In genomic region chr2:130352229-130352628, GRCh38 we compare ENCODE assay signal across 19 cellular contexts. TPM values are rescaled to one million over a fixed set of nuclear protein-coding genes. Genes with fewer than 3 reads are reported as not detected.
DNase-seq lines count a peak whose midpoint lies in the region; ATAC-seq and TF ChIP-seq lines count a peak whose summit lies in the region.
"Had no signal": no experiment of that assay in that cellular context is flagged by ENCODE, and none has a peak within 500 bp of the region (broad histone marks: within the 10 kb centered on the region; RNA-seq: fewer than 3 reads in every experiment).

No MANE protein-coding gene starts in this region.

- H3K27ac ChIP-seq in left ventricle myocardium inferior (replicated peaks) (peak overlapping the region; percentile 59), RWPE1 (peak overlapping the region; percentile 16; the same call in 1 of the 2 replicates), iPS-20b (ENCODE audit: low read length) (no peak overlapping the region), thyroid gland (no peak overlapping the region), stomach (peak overlapping the region in 1 of 5 donors; percentile 20)
- H3K27ac ChIP-seq: SJCRH30, upper lobe of right lung had no signal

- no peak for TF ChIP-seq POLR2A in thyroid gland (IDR thresholded peaks at IDR 0.05)
- TF ChIP-seq POLR2A in stomach (IDR thresholded peaks at IDR 0.05) = no peak

- peaks cover 20% of the 10 kb centered on the region for H3K36me3 ChIP-seq in left ventricle myocardium inferior
- peaks cover 15% of the 10 kb centered on the region for H3K36me3 ChIP-seq in iPS-20b (ENCODE audit: insufficient read depth, low read depth, low read length)
- peaks cover under 1 to 14% of the 10 kb centered on the region in 2 donors for H3K36me3 ChIP-seq in thyroid gland
- H3K36me3 ChIP-seq in stomach = peaks cover 8 to 25% (median 19%) of the 10 kb centered on the region in 4 donors

- DNase-seq in left ventricle myocardium inferior (no peak), Right ventricle myocardium superior (no peak), RWPE1 (ENCODE audit: low spot score) (no peak), thyroid gland (peak; percentile 46 to 52), stomach (no peak), NCI-H774 (lab: John Stamatoyannopoulos, UW) (no peak), SK-N-DZ (ENCODE audit: low spot score) (no peak)
- DNase-seq: activated CD8-positive, alpha-beta memory T cell treated with anti-CD3 and anti-CD28 coated beads for 24 hours; activated gamma-delta T cell; aorta; cortex of kidney; left cardiac atrium; MM.1S; NCI-H2029; SJCRH30; stimulated activated CD4-positive, alpha-beta T cell treated with anti-CD3 and anti-CD28 coated beads, Interleukin-4, amount 100 ng/mL, for 1 hour; upper lobe of right lung had no signal

- H3K27me3 ChIP-seq in left ventricle myocardium inferior (ENCODE audit: low read depth) = no peaks in the 10 kb centered on the region
- peaks cover 38% of the 10 kb centered on the region for H3K27me3 ChIP-seq in iPS-20b (ENCODE audit: insufficient read depth, low read length)
- no peaks in the 10 kb centered on the region for H3K27me3 ChIP-seq in thyroid gland
- no peaks in the 10 kb centered on the region for H3K27me3 ChIP-seq in stomach
- H3K27me3 ChIP-seq: SJCRH30, upper lobe of right lung had no signal

- TF ChIP-seq CTCF in left ventricle myocardium inferior (IDR thresholded peaks at IDR 0.05; ENCODE audit: borderline replicate concordance) (no peak), RWPE1 (conservative IDR thresholded peaks at IDR 0.05; ENCODE audit: low read depth) (no peak), thyroid gland (IDR thresholded peaks at IDR 0.05) (no peak), stomach (IDR thresholded peaks at IDR 0.05) (no peak)

- intact Hi-C loops in left ventricle myocardium inferior (cut with micrococcal nuclease) (no loop called here), Right ventricle myocardium superior (cut with DNase I) (loop anchor here (5.0 kb wide), 1 partner anchor 40 kb away; no protein-coding TSS in a partner anchor), thyroid gland (cut with DNase I) (no loop called here), stomach (cut with DNase I; ENCODE audit: low total_unique reads) (no loop called here)

- POLR2A ChIA-PET in RWPE1 (lab: Yijun Ruan, JAX; ENCODE audit: low non-redundant PET) = no interaction called here

- WGBS in thyroid gland, 2 donors = 19 to 25% methylated on average over 5 to 6 of the region's 6 CpGs
- 65 to 72% (median 66%) methylated on average over 6 of the region's 6 CpGs for WGBS in stomach, 5 donors

- TF ChIP-seq EP300 in stomach (IDR thresholded peaks at IDR 0.05) = no peak

- peak overlapping the region; percentile 21; the same call in 1 of the 2 replicates for H3K9ac ChIP-seq in iPS-20b (ENCODE audit: low read depth, low read length)

- H3K4me3 ChIP-seq in left ventricle myocardium inferior (peak overlapping the region; percentile 23), iPS-20b (ENCODE audit: low read length) (no peak overlapping the region), thyroid gland (replicated peaks in 1 of 3) (no peak overlapping the region), stomach (no peak overlapping the region)
- H3K4me3 ChIP-seq: SJCRH30, upper lobe of right lung had no signal

- no peak for ATAC-seq in Right ventricle myocardium superior (ENCODE audit: poor library complexity)
- ATAC-seq: left cardiac atrium, right cardiac atrium, upper lobe of right lung had no signal

- CTCF ChIA-PET in RWPE1 (lab: Yijun Ruan, JAX) = interaction anchor here (1.7 kb wide), 1 partner anchor 64 kb away, joined by 6 read pairs; no protein-coding TSS in a partner anchor

- H3K4me1 ChIP-seq in left ventricle myocardium inferior (peaks cover 53% of the 10 kb centered on the region), iPS-20b (ENCODE audit: insufficient read depth, low read length) (no peaks in the 10 kb centered on the region; the same call in 1 of the 2 replicates), thyroid gland (peaks cover 10 to 35% of the 10 kb centered on the region in 2 donors), stomach (peaks cover 14 to 42% (median 35%) of the 10 kb centered on the region in 4 donors)

- H3K9me3 ChIP-seq in left ventricle myocardium inferior (replicated peaks) (no peaks in the 10 kb centered on the region), iPS-20b (ENCODE audit: insufficient read depth, low read depth, low read length) (no peaks in the 10 kb centered on the region), thyroid gland (no peaks in the 10 kb centered on the region), stomach (no peaks in the 10 kb centered on the region)
- H3K9me3 ChIP-seq: SJCRH30, upper lobe of right lung had no signal

RNA-seq across cellular contexts. Expression of gene PTPN18, which starts 3.6 kb away (rescaled TPM):
- total RNA-seq in left ventricle myocardium inferior = 13.9 TPM
- 15.7 TPM for total RNA-seq in Right ventricle myocardium superior
- 10 to 100 TPM; 45.5 to 69.8 (median 57.4) TPM for total RNA-seq in thyroid gland
- 100 to 1,000 TPM in 2 of 5 donors, 10 to 100 TPM in 3; 38.6 to 177 (median 92.6) TPM for total RNA-seq in stomach
- 10 to 100 TPM; 37.0 to 54.3 (median 42.8) TPM for polyA plus RNA-seq in stomach
- polyA plus RNA-seq in SK-N-DZ (2014; cell fraction: cytosol; rRNA removed) = 11.8 and 12.5 TPM in 2 replicates
- polyA plus RNA-seq in SK-N-DZ (2014; cell fraction: nucleus; rRNA removed) = 15.3 and 46.9 TPM in 2 replicates

RNA-seq across cellular contexts. Expression of gene IMP4, which starts 9.5 kb away (rescaled TPM):
- 57.2 TPM for total RNA-seq in left ventricle myocardium inferior
- 60.2 TPM for total RNA-seq in Right ventricle myocardium superior
- total RNA-seq in thyroid gland = 10 to 100 TPM; 69.5 to 98.6 (median 94.4) TPM
- total RNA-seq in stomach = 10 to 100 TPM; 14.2 to 88.7 (median 43.7) TPM
- 100 to 1,000 TPM in 1 of 3 donors, 10 to 100 TPM in 2; 84.4 to 128 (median 85.5) TPM for polyA plus RNA-seq in stomach
- polyA plus RNA-seq in SK-N-DZ (2014; cell fraction: cytosol; rRNA removed) = 94.4 and 107 TPM in 2 replicates
- 191 and 217 TPM in 2 replicates for polyA plus RNA-seq in SK-N-DZ (2014; cell fraction: nucleus; rRNA removed)

Comparison
In these comparisons a context has a peak if more than half of its experiments do, and no peak if none do; other contexts are left out.
1. DNase-seq: peak in thyroid gland (2 of 2); none in left ventricle myocardium inferior (single experiment), Right ventricle myocardium superior (single experiment), RWPE1 (single experiment), stomach (single experiment), NCI-H774 (single experiment) and SK-N-DZ (single experiment).
2. H3K27ac ChIP-seq: peak in left ventricle myocardium inferior (single experiment) and RWPE1 (single experiment); none in iPS-20b (single experiment) and thyroid gland (0 of 3).